In the genomic region with DNA sequence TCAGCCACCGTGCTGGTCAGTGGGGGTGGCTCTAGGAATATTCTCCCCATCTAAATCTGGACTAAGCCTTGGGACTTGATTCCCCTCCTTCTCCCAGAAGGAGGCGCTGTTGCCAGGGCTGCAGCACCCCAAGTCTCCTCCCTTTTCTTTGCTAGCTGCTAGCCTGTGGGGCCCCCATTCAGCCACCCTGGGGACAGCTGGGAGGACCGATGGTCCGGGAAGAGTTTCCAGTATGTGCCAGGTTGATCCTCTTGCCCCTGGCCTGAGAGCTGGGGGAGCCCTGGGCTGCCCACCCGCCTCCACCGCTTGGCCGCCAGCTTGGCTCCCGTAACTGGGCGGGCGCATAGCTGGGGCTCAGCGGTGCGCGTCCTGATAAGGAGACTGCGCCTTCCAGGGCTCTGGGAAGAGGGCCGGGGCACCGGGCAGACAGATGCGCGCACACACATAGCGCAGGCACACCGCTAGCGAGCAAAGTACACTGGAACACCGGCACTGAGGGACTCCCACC, we compare ENCODE assay signal across 9 cellular contexts. TPM values are rescaled to one million over a fixed set of nuclear protein-coding genes. Genes with fewer than 3 reads are reported as not detected.
DNase-seq lines count a peak whose midpoint lies in the region; ATAC-seq, FAIRE-seq and TF ChIP-seq lines count a peak whose summit lies in the region.
"Had no signal": no experiment of that assay in that cellular context is flagged by ENCODE, and none has a peak within 500 bp of the region (broad histone marks: within the 10 kb centered on the region; RNA-seq: fewer than 3 reads in every experiment).

No MANE protein-coding gene starts in this region.

- TF ChIP-seq CTCF in chondrocyte (IDR thresholded peaks at IDR 0.05): peak; percentile 63

- CTCF ChIA-PET in CD8-positive, alpha-beta memory T cell (lab: Charles Lee): interaction anchor here (1.9 kb wide), 1 partner anchor 15 kb away, joined by 4 read pairs; no protein-coding TSS in a partner anchor

- peaks cover 4% of the 10 kb centered on the region for H3K36me3 Mint-ChIP-seq in chondrocyte (ENCODE audit: low read depth)
- no peaks in the 10 kb centered on the region for H3K36me3 Mint-ChIP-seq in CD8-positive, alpha-beta memory T cell

- H3K4me3 ChIP-seq in mesendoderm (ENCODE audit: low read length): peak overlapping the region; percentile 91
- H3K4me3 ChIP-seq in CD8-positive, alpha-beta memory T cell (ENCODE audit: low read length): no peak overlapping the region

- H3K27ac ChIP-seq in mesendoderm (ENCODE audit: low read depth, low read length): peak overlapping the region; percentile 45
- no peak overlapping the region for H3K27ac ChIP-seq in CD8-positive, alpha-beta memory T cell (ENCODE audit: low read depth, low read length)

- no peak for ATAC-seq in HG03139 (IDR thresholded peaks at IDR 0.05; ENCODE audit: unreplicated experiment)
- ATAC-seq in HG02852 (IDR thresholded peaks at IDR 0.05; ENCODE audit: unreplicated experiment): no peak

- POLR2A ChIA-PET in CD8-positive, alpha-beta memory T cell (lab: Charles Lee): no interaction called here

- H3K18ac ChIP-seq in mesendoderm (ENCODE audit: low read length): peak overlapping the region; percentile 22

- H3K23ac ChIP-seq in mesendoderm (ENCODE audit: low read length): no peak overlapping the region

- no peaks in the 10 kb centered on the region for H3K27me3 ChIP-seq in mesendoderm (ENCODE audit: insufficient read depth, low read length, poor library complexity)
- peaks cover 20% of the 10 kb centered on the region for H3K27me3 ChIP-seq in CD8-positive, alpha-beta memory T cell (ENCODE audit: insufficient read depth, low read length, poor library complexity, severe bottlenecking)

- H3K79me1 ChIP-seq in mesendoderm (ENCODE audit: low read length): peaks cover 19% of the 10 kb centered on the region

- H3K79me2 ChIP-seq in mesendoderm (ENCODE audit: control insufficient read depth, insufficient read depth, low read length): peaks cover 82% of the 10 kb centered on the region

- H2AK5ac ChIP-seq in mesendoderm (ENCODE audit: low read length): no peak overlapping the region

- H2BK5ac ChIP-seq in mesendoderm (ENCODE audit: low read length): no peak overlapping the region

- H4K8ac ChIP-seq in mesendoderm (ENCODE audit: low read depth, low read length): no peak overlapping the region

- no peaks in the 10 kb centered on the region for H3K9me3 ChIP-seq in CD8-positive, alpha-beta memory T cell (ENCODE audit: low read length)

- H3K4me3 Mint-ChIP-seq in chondrocyte (ENCODE audit: unreplicated experiment): no peak overlapping the region
- no peak overlapping the region for H3K4me3 Mint-ChIP-seq in CD8-positive, alpha-beta memory T cell

- peaks cover 7% of the 10 kb centered on the region for H3K4me1 ChIP-seq in mesendoderm (ENCODE audit: control insufficient read depth, low read depth, low read length)
- peaks cover 12% of the 10 kb centered on the region for H3K4me1 ChIP-seq in CD8-positive, alpha-beta memory T cell (ENCODE audit: insufficient read depth, low read length)

- DNase-seq in HK-2 (ENCODE audit: unreplicated experiment) (peak; percentile 27), chondrocyte (ENCODE audit: low spot score) (no peak), mesendoderm (peak; percentile 37), HT-29 (ENCODE audit: low spot score) (no peak)
- DNase-seq in CD8-positive, alpha-beta memory T cell: no peak
- DNase-seq: nucleus accumbens had no signal

- FAIRE-seq in A204.1 (lab: Jason Lieb, UNC): peak; percentile 41

- H3K9ac ChIP-seq in mesendoderm (ENCODE audit: low read length): peak overlapping the region; percentile 85

- H3K27ac Mint-ChIP-seq in chondrocyte (ENCODE audit: unreplicated experiment): no peak overlapping the region
- no peak overlapping the region for H3K27ac Mint-ChIP-seq in CD8-positive, alpha-beta memory T cell

- H3K4me2 ChIP-seq in mesendoderm (ENCODE audit: low read length): peak overlapping the region; percentile 92

- no peak overlapping the region for H3K4ac ChIP-seq in mesendoderm (ENCODE audit: low read depth, low read length)

- H4K5ac ChIP-seq in mesendoderm (ENCODE audit: low read length): no peak overlapping the region

- no peak overlapping the region for H2BK15ac ChIP-seq in mesendoderm (replicated peaks; ENCODE audit: low read depth)

- peak overlapping the region; percentile 82 for H3K56ac ChIP-seq in mesendoderm (ENCODE audit: low read length)

- no peaks in the 10 kb centered on the region for H3K27me3 Mint-ChIP-seq in chondrocyte (ENCODE audit: low read depth)
- peaks cover 15 to 31% of the 10 kb centered on the region in 2 donors for H3K27me3 Mint-ChIP-seq in CD8-positive, alpha-beta memory T cell

- peaks cover 7% of the 10 kb centered on the region for H3K36me3 ChIP-seq in mesendoderm (ENCODE audit: control insufficient read depth, insufficient read depth, low read length)
- H3K36me3 ChIP-seq in CD8-positive, alpha-beta memory T cell (ENCODE audit: insufficient read depth, low read length): no peaks in the 10 kb centered on the region

- no peaks in the 10 kb centered on the region for H3K9me3 Mint-ChIP-seq in chondrocyte (ENCODE audit: low read depth)
- H3K9me3 Mint-ChIP-seq in CD8-positive, alpha-beta memory T cell: no peaks in the 10 kb centered on the region

- WGBS in mesendoderm (ENCODE audit: extremely low coverage, insufficient coverage, low lambda C conversion rate): no CpG with 5 or more reads among the region's 22 CpGs

- H3K4me1 Mint-ChIP-seq in chondrocyte (ENCODE audit: low read depth): peaks cover 34% of the 10 kb centered on the region
- H3K4me1 Mint-ChIP-seq in CD8-positive, alpha-beta memory T cell: peaks cover 14 to 23% (median 15%) of the 10 kb centered on the region in 3 donors

- H2BK120ac ChIP-seq in mesendoderm (ENCODE audit: low read depth, low read length): no peak overlapping the region

RNA-seq across cellular contexts. Expression of a gene that starts 4.2 kb away (rescaled TPM):
- 5.2 to 29.0 TPM (median 6.6 TPM) in 3 replicates for total RNA-seq in chondrocyte
- polyA plus RNA-seq in mesendoderm (2013, experiment 1 of 2): 7.8 TPM
- polyA plus RNA-seq in mesendoderm (2013, experiment 2 of 2): 7.4 TPM
- 101 and 123 TPM in 2 replicates for total RNA-seq in HT-29 (2014; rRNA removed; shearing (Covaris generic))
- under 1 TPM; 0.04 to 0.26 TPM for total RNA-seq in CD8-positive, alpha-beta memory T cell
- not detected for polyA plus RNA-seq in CD8-positive, alpha-beta memory T cell

Comparison
In these comparisons a context has a peak if more than half of its experiments do, and no peak if none do; other contexts are left out.
1. DNase-seq: peak in HK-2 (single experiment) and mesendoderm (single experiment); none in chondrocyte (single experiment), HT-29 (single experiment) and CD8-positive, alpha-beta memory T cell (0 of 5).